Comparison of ENCODE assay signal across 34 cellular contexts in genomic region chr7:40649247-40649646, GRCh38.
"Had no signal": no experiment of that assay in that cellular context is flagged by ENCODE, and none has a peak within 500 bp of the region (broad histone marks: within the 10 kb centered on the region; RNA-seq: fewer than 3 reads in every experiment).

No MANE protein-coding gene starts in this region.

- DNase-seq: Karpas-422, Kasumi-1, MG63, MM.1S, MV-4-11, NCI-H1048, NCI-H1092, NCI-H1092 treated with DMSO at 0.1 percent for 48 hours, NCI-H1105, NCI-H1105 treated with DMSO at 0.1 percent for 48 hours, NCI-H1417, NCI-H1417 treated with DMSO at 0.1 percent for 48 hours, NCI-H1436, NCI-H1436 treated with DMSO at 0.1 percent for 48 hours, NCI-H146, NCI-H1694, NCI-H1694 treated with DMSO at 0.1 percent for 48 hours, NCI-H187, NCI-H187 treated with DMSO at 0.1 percent for 48 hours, NCI-H1930, NCI-H2029, NCI-H2029 treated with DMSO at 0.1 percent for 48 hours, NCI-H2081, NCI-H2081 treated with DMSO at 0.1 percent for 48 hours, NCI-H2107, NCI-H2171, NCI-H2171 treated with DMSO at 0.1 percent for 48 hours, NCI-H2227 treated with DMSO at 0.1 percent for 48 hours, NCI-H226, NCI-H345, NCI-H446, NCI-H446 treated with DMSO at 0.1 percent for 48 hours, NCI-H510A had no signal

- H3K27ac ChIP-seq: KMS-11 had no signal

- H3K27me3 ChIP-seq: MG63 had no signal
